In genomic region chr2:96514521-96514920, GRCh38 we compare ENCODE assay signal across 15 cellular contexts. TPM values are rescaled to one million over a fixed set of nuclear protein-coding genes. Genes with fewer than 3 reads are reported as not detected.
"Had no signal": no experiment of that assay in that cellular context is flagged by ENCODE, and none has a peak within 500 bp of the region (broad histone marks: within the 10 kb centered on the region; RNA-seq: fewer than 3 reads in every experiment).

No MANE protein-coding gene starts in this region.

- H3K4me1 ChIP-seq: adrenal gland, testis, uterus had no signal

- DNase-seq: activated CD4-positive, alpha-beta T cell treated with anti-CD3 and anti-CD28 coated beads, Interleukin-2, amount 50 U/mL, for 48 hours; activated CD4-positive, CD25-positive, alpha-beta regulatory T cell treated with anti-CD3 and anti-CD28 coated beads, Interleukin-2, amount 50 U/mL, for 72 hours; activated naive CD4-positive, alpha-beta T cell treated with anti-CD3 and anti-CD28 coated beads, Interleukin-2, amount 10 ng/mL, durations not matched to agents 7 days and 5 days; effector memory CD8-positive, alpha-beta T cell; glutamatergic neuron; stimulated activated CD4-positive, alpha-beta T cell treated with anti-CD3 and anti-CD28 coated beads, Interleukin-4, amount 100 ng/mL, for 1 hour; testis; uterus had no signal

- H3K27me3 ChIP-seq: testis, uterus had no signal

- H3K4me3 ChIP-seq: adrenal gland, testis, uterus had no signal

- H3K27ac ChIP-seq: adrenal gland, testis, uterus had no signal

- H3K4me3 Mint-ChIP-seq: activated naive CD4-positive, alpha-beta T cell treated with anti-CD3 and anti-CD28 coated beads, Interleukin-2, amount 10 ng/mL, durations not matched to agents 7 days and 5 days; central memory CD8-positive, alpha-beta T cell; effector memory CD8-positive, alpha-beta T cell; memory B cell; stimulated activated naive CD8-positive, alpha-beta T cell treated with anti-CD3 and anti-CD28 coated beads, Interleukin-15, Interleukin-2, amounts not matched to agents 100 ng/mL and 50 ng/mL, for 24 hours had no signal

- H3K36me3 ChIP-seq: adrenal gland, uterus had no signal

- ATAC-seq: effector memory CD8-positive, alpha-beta T cell; left lobe of liver had no signal

- H3K9me3 Mint-ChIP-seq: central memory CD8-positive, alpha-beta T cell; effector memory CD8-positive, alpha-beta T cell had no signal

- H3K27me3 Mint-ChIP-seq: central memory CD8-positive, alpha-beta T cell had no signal

- H3K27ac Mint-ChIP-seq: activated naive CD4-positive, alpha-beta T cell treated with anti-CD3 and anti-CD28 coated beads, Interleukin-2, amount 10 ng/mL, durations not matched to agents 7 days and 5 days; effector memory CD8-positive, alpha-beta T cell; memory B cell; stimulated activated naive CD8-positive, alpha-beta T cell treated with anti-CD3 and anti-CD28 coated beads, Interleukin-15, Interleukin-2, amounts not matched to agents 100 ng/mL and 50 ng/mL, for 24 hours had no signal

RNA-seq across cellular contexts. Expression of gene NEURL3, which starts 9.4 kb away (rescaled TPM):
- total RNA-seq: osteoblast, uterus had no signal
- polyA plus RNA-seq: neural cell had no signal

RNA-seq across cellular contexts. Expression of gene ARID5A, which starts 22.0 kb away (rescaled TPM):
- polyA plus RNA-seq: neural cell had no signal
